Comparison of ENCODE assay signal across 24 cellular contexts in the genomic region with DNA sequence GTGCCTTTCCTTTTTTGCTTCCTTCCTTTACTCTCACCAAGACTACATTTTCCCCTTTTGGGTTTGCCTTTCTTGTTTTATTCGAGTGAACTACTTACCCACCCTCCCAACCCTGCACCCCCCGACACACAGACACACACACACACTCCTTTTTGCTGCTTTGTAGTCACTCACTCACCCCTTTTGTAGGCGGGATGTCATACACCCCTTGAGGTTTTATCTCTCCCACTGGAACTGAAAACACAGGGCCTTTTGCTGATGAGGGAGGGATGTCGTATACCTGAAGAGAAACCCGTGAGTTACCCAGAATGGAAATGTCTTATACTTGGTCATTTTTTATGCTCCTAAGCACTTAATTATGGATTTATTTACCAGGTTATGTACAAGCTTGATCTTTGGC.
"Had no signal": no experiment of that assay in that cellular context is flagged by ENCODE, and none has a peak within 500 bp of the region (broad histone marks: within the 10 kb centered on the region; RNA-seq: fewer than 3 reads in every experiment).

No MANE protein-coding gene starts in this region.

- ATAC-seq: activated T-cell treated with anti-CD3 and anti-CD28 coated beads, Interleukin-2, amount 50 U/mL, for 4 hours had no signal

- H3K9me3 ChIP-seq: Peyer's patch, SJCRH30, SK-N-SH had no signal

- H3K4me2 ChIP-seq: SK-N-SH had no signal

- H3K9ac ChIP-seq: SK-N-SH had no signal

- H3K27ac ChIP-seq: Peyer's patch, RWPE1, SJCRH30, VCaP had no signal

- H3K4me3 ChIP-seq: Peyer's patch, SJCRH30 had no signal

- H3K27me3 ChIP-seq: Peyer's patch, SJCRH30 had no signal

- H3K4me3 Mint-ChIP-seq: activated naive CD4-positive, alpha-beta T cell treated with anti-CD3 and anti-CD28 coated beads, Interleukin-2, amount 50 U/mL, for 24 hours; activated T-cell treated with anti-CD3 and anti-CD28 coated beads, Interleukin-2, amount 50 U/mL, for 4 hours; brain; central memory CD8-positive, alpha-beta T cell had no signal

- H3K9me3 Mint-ChIP-seq: activated naive CD4-positive, alpha-beta T cell treated with anti-CD3 and anti-CD28 coated beads, Interleukin-2, amount 50 U/mL, for 24 hours; activated T-cell treated with anti-CD3 and anti-CD28 coated beads, Interleukin-2, amount 50 U/mL, for 4 hours; central memory CD8-positive, alpha-beta T cell had no signal

- H3K27me3 Mint-ChIP-seq: activated naive CD4-positive, alpha-beta T cell treated with anti-CD3 and anti-CD28 coated beads, Interleukin-2, amount 50 U/mL, for 24 hours; brain; central memory CD8-positive, alpha-beta T cell had no signal

- H3K36me3 ChIP-seq: SJCRH30 had no signal

- H3K9me2 ChIP-seq: SK-N-SH had no signal

- H3K27ac Mint-ChIP-seq: activated naive CD4-positive, alpha-beta T cell treated with anti-CD3 and anti-CD28 coated beads, Interleukin-2, amount 50 U/mL, for 24 hours had no signal

- H3K4me1 ChIP-seq: Peyer's patch had no signal

- DNase-seq: activated CD4-positive, alpha-beta T cell treated with anti-CD3 and anti-CD28 coated beads, Interleukin-2, amount 50 U/mL, for 1 hour; activated CD4-positive, CD25-positive, alpha-beta regulatory T cell; activated CD8-positive, alpha-beta memory T cell treated with anti-CD3 and anti-CD28 coated beads for 24 hours; activated effector memory CD4-positive, alpha-beta T cell treated with anti-CD3 and anti-CD28 coated beads, Interleukin-2, amount 50 U/mL, for 16 hours; activated T-cell treated with anti-CD3 and anti-CD28 coated beads, Interleukin-2, amount 50 U/mL, for 4 hours; amygdala; MM.1S; NCI-H1105; NCI-H1436; NCI-H1694 treated with DMSO at 0.1 percent for 48 hours; NCI-H2029 treated with DMSO at 0.1 percent for 48 hours; NCI-H510A treated with DMSO at 0.1 percent for 48 hours; NCI-H69; NK-92 treated with Interleukin-12 subunit alpha and Interleukin-12 subunit beta, amount 100 ng/mL, for 24 hours; Peyer's patch; Right ventricle myocardium superior; SJCRH30; SK-N-SH; T-helper 1 cell had no signal
